1 cellular context compared by ENCODE assay signal in the genomic region with DNA sequence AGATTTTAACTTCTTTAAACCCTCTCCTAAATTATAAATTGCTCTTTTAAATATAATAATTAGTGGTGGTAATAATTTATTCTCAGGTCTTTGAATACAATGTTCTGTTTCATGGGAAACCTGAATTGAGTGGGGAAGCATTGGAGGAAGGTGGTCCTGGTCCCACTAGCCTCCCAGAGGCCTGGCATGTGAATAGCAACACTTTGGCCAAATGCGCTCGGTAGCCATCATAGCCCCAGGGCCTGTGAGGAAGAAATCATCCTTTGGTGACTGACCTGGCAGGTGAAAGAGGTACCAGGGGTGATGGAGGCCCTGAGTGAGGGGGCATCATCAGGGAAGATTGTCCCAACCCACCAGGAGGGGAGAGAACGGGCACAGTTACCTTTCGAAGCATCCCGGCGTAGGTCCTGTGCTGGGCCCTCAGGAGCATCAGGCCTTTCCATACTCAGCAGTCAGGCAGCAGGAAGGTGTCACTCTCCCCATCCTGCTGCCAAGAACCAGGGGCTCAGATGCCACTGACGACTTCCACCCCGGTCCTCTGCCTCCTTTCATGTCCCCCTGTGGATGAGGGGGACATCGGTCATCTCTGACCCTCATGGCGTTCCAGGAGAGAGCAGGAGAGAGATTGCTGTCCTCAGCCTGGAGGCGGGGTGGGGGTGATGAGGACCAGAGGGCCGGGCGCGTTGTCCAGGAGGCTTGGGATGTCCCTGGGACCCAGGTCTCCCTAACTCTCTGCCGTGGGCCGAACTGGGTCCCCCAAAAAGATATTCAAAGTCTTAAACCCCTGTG.
TF ChIP-seq lines count a peak whose summit lies in the region.

No MANE protein-coding gene starts in this region.

TF ChIP-seq in HCT116, 20 proteins besides CTCF, POLR2A, EP300 and RAD21:
- TF ChIP-seq SRF (IDR thresholded peaks at IDR 0.05; ENCODE audit: low read depth), result no peak
- TF ChIP-seq, protein P1, sequence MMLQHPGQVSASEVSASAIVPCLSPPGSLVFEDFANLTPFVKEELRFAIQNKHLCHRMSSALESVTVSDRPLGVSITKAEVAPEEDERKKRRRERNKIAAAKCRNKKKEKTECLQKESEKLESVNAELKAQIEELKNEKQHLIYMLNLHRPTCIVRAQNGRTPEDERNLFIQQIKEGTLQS (IDR thresholded peaks at IDR 0.05), result no peak
- no peak for TF ChIP-seq POLR2AphosphoS5 (IDR thresholded peaks at IDR 0.05; ENCODE audit: low read depth, low read length)
- TF ChIP-seq YY1 (IDR thresholded peaks at IDR 0.05; ENCODE audit: extremely low read depth, insufficient replicate concordance, low read depth, low read length), result no peak
- TF ChIP-seq EZH2phosphoT487 (IDR thresholded peaks at IDR 0.05; ENCODE audit: borderline replicate concordance), result no peak
- TF ChIP-seq, protein P2, sequence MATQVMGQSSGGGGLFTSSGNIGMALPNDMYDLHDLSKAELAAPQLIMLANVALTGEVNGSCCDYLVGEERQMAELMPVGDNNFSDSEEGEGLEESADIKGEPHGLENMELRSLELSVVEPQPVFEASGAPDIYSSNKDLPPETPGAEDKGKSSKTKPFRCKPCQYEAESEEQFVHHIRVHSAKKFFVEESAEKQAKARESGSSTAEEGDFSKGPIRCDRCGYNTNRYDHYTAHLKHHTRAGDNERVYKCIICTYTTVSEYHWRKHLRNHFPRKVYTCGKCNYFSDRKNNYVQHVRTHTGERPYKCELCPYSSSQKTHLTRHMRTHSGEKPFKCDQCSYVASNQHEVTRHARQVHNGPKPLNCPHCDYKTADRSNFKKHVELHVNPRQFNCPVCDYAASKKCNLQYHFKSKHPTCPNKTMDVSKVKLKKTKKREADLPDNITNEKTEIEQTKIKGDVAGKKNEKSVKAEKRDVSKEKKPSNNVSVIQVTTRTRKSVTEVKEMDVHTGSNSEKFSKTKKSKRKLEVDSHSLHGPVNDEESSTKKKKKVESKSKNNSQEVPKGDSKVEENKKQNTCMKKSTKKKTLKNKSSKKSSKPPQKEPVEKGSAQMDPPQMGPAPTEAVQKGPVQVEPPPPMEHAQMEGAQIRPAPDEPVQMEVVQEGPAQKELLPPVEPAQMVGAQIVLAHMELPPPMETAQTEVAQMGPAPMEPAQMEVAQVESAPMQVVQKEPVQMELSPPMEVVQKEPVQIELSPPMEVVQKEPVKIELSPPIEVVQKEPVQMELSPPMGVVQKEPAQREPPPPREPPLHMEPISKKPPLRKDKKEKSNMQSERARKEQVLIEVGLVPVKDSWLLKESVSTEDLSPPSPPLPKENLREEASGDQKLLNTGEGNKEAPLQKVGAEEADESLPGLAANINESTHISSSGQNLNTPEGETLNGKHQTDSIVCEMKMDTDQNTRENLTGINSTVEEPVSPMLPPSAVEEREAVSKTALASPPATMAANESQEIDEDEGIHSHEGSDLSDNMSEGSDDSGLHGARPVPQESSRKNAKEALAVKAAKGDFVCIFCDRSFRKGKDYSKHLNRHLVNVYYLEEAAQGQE (IDR thresholded peaks at IDR 0.05; ENCODE audit: low read depth), result no peak
- TF ChIP-seq SIN3A (IDR thresholded peaks at IDR 0.05; ENCODE audit: low read depth), result no peak
- no peak for TF ChIP-seq ELF1 (IDR thresholded peaks at IDR 0.05; ENCODE audit: borderline replicate concordance, low read depth)
- TF ChIP-seq CEBPB (IDR thresholded peaks at IDR 0.05; ENCODE audit: low read depth), result no peak
- TF ChIP-seq, protein P3, sequence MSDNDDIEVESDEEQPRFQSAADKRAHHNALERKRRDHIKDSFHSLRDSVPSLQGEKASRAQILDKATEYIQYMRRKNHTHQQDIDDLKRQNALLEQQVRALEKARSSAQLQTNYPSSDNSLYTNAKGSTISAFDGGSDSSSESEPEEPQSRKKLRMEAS (IDR thresholded peaks at IDR 0.05), result no peak
- TF ChIP-seq TCF7L2 (IDR thresholded peaks at IDR 0.05; ENCODE audit: borderline replicate concordance, extremely low read depth, insufficient read depth, insufficient read length), result no peak
- no peak for TF ChIP-seq CBX3 (IDR thresholded peaks at IDR 0.05; ENCODE audit: low read depth)
- TF ChIP-seq SP1 (IDR thresholded peaks at IDR 0.05; ENCODE audit: low read depth), result no peak
- no peak for TF ChIP-seq EZH2 (IDR thresholded peaks at IDR 0.05)
- TF ChIP-seq ZFX (IDR thresholded peaks at IDR 0.05), result no peak
- no peak for TF ChIP-seq JUND (IDR thresholded peaks at IDR 0.05)
- no peak for TF ChIP-seq FOSL1 (IDR thresholded peaks at IDR 0.05; ENCODE audit: low read depth)
- TF ChIP-seq ZNF274 (IDR thresholded peaks at IDR 0.05; ENCODE audit: low read depth, low read length), result no peak
- TF ChIP-seq, protein P4, sequence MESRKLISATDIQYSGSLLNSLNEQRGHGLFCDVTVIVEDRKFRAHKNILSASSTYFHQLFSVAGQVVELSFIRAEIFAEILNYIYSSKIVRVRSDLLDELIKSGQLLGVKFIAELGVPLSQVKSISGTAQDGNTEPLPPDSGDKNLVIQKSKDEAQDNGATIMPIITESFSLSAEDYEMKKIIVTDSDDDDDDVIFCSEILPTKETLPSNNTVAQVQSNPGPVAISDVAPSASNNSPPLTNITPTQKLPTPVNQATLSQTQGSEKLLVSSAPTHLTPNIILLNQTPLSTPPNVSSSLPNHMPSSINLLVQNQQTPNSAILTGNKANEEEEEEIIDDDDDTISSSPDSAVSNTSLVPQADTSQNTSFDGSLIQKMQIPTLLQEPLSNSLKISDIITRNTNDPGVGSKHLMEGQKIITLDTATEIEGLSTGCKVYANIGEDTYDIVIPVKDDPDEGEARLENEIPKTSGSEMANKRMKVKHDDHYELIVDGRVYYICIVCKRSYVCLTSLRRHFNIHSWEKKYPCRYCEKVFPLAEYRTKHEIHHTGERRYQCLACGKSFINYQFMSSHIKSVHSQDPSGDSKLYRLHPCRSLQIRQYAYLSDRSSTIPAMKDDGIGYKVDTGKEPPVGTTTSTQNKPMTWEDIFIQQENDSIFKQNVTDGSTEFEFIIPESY (IDR thresholded peaks at IDR 0.05; ENCODE audit: extremely low read depth, insufficient replicate concordance, low read length), result no peak
